In the genomic region with DNA sequence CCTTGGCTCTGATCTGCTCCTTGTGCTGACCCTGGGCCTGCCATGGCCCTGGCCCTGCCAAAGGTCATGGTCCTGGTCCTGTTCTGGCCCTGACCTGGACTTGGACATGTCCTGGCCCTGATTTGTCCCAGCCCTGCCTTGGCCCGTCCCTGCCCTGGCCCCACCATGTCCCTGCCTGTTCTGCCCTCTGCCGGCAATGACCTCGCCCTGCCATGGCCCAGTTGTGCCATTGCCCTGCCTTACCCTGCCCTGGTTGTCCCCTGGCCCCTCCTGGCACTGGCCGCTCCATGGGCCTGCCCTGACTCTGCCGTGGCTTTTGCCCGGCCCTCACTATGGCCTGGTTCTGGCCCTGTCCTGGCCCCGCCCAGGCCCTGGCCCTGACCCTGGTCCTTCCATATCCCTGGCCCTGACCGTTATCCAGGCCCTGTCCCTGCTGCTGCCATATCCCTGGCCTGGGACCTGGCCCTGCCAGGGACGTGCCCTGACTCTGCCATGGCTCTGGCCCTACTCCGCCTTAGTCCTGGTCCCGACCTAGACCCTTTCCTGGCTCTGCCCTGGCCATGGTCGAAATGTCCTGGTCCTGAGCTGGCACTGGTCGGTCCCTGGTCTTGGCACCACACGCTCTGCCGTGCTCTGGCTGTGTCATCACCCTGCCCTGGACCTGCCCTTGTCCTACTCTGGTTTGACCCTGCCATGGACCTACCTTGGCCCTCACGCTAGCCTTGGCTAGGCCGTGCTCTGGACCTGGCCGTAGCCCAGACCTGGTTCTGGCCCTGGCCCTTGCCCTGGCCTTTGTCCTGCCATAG, we compare ENCODE assay signal across 29 cellular contexts. TPM values are rescaled to one million over a fixed set of nuclear protein-coding genes. Genes with fewer than 3 reads are reported as not detected.
A peak's percentile ranks its signal among the peaks of the same experiment; 100 is the strongest.
DNase-seq lines count a peak whose midpoint lies in the region; ATAC-seq, FAIRE-seq and TF ChIP-seq lines count a peak whose summit lies in the region.
"Had no signal": no experiment of that assay in that cellular context is flagged by ENCODE, and none has a peak within 500 bp of the region (broad histone marks: within the 10 kb centered on the region; RNA-seq: fewer than 3 reads in every experiment).

No MANE protein-coding gene starts in this region.

- peak; percentile 74 for FAIRE-seq in urothelium cell line (lab: Jason Lieb, UNC)
- FAIRE-seq: D721Med, small intestine had no signal

- intact Hi-C loops in activated T-helper 2 cell treated with anti-CD3 and anti-CD28 coated beads, Interferon-gamma antibody, Interleukin-2, Interleukin-4, amounts not matched to agents 10 μg/mL and 5 μg/mL and 100 μg/mL, durations not matched to agents 14 hours and 24 hours and 36 hours (cut with micrococcal nuclease): no loop called here

- H3K9me3 Mint-ChIP-seq in activated naive CD4-positive, alpha-beta T cell treated with anti-CD3 and anti-CD28 coated beads, Interleukin-2, amount 50 U/mL, for 72 hours: no peaks in the 10 kb centered on the region
- H3K9me3 Mint-ChIP-seq in activated naive CD4-positive, alpha-beta T cell treated with anti-CD3 and anti-CD28 coated beads, Interleukin-2, amount 10 ng/mL, durations not matched to agents 7 days and 5 days: no peaks in the 10 kb centered on the region
- H3K9me3 Mint-ChIP-seq in natural killer cell treated with Interleukin-12 subunit alpha and Interleukin-12 subunit beta and Interleukin-15 and Interleukin-18, amount 100 ng/mL, for 72 hours: no peaks in the 10 kb centered on the region
- H3K9me3 Mint-ChIP-seq in activated T-helper 2 cell treated with anti-CD3 and anti-CD28 coated beads, Interferon-gamma antibody, Interleukin-2, Interleukin-4, amounts not matched to agents 10 μg/mL and 5 μg/mL and 100 μg/mL, durations not matched to agents 14 hours and 24 hours and 36 hours: no peaks in the 10 kb centered on the region
- H3K9me3 Mint-ChIP-seq: activated naive CD8-positive, alpha-beta T cell treated with anti-CD3 and anti-CD28 coated beads, Interleukin-2, amount 50 U/mL, for 24 hours; CD4-positive, CD25-positive, alpha-beta regulatory T cell; type B pancreatic cell had no signal

- H3K4me1 ChIP-seq in foreskin keratinocyte: no peaks in the 10 kb centered on the region

- H3K36me3 Mint-ChIP-seq in activated naive CD4-positive, alpha-beta T cell treated with anti-CD3 and anti-CD28 coated beads, Interleukin-2, amount 50 U/mL, for 72 hours: no peaks in the 10 kb centered on the region
- H3K36me3 Mint-ChIP-seq in activated naive CD4-positive, alpha-beta T cell treated with anti-CD3 and anti-CD28 coated beads, Interleukin-2, amount 10 ng/mL, durations not matched to agents 7 days and 5 days: no peaks in the 10 kb centered on the region
- no peaks in the 10 kb centered on the region for H3K36me3 Mint-ChIP-seq in natural killer cell treated with Interleukin-12 subunit alpha and Interleukin-12 subunit beta and Interleukin-15 and Interleukin-18, amount 100 ng/mL, for 72 hours
- H3K36me3 Mint-ChIP-seq in activated T-helper 2 cell treated with anti-CD3 and anti-CD28 coated beads, Interferon-gamma antibody, Interleukin-2, Interleukin-4, amounts not matched to agents 10 μg/mL and 5 μg/mL and 100 μg/mL, durations not matched to agents 14 hours and 24 hours and 36 hours (ENCODE audit: low read depth): no peaks in the 10 kb centered on the region
- H3K36me3 Mint-ChIP-seq: CD4-positive, CD25-positive, alpha-beta regulatory T cell; type B pancreatic cell had no signal

- ATAC-seq in activated naive CD4-positive, alpha-beta T cell treated with anti-CD3 and anti-CD28 coated beads, Interleukin-2, amount 50 U/mL, for 72 hours: peak; percentile 20 to 22
- ATAC-seq in foreskin keratinocyte: peak; percentile 9
- peak; percentile 14 to 29 for ATAC-seq in natural killer cell treated with Interleukin-12 subunit alpha and Interleukin-12 subunit beta and Interleukin-15 and Interleukin-18, amount 100 ng/mL, for 72 hours
- ATAC-seq: activated CD4-positive, alpha-beta T cell treated with anti-CD3 and anti-CD28 coated beads for 36 hours; activated CD8-positive, alpha-beta T cell treated with anti-CD3 and anti-CD28 coated beads, Interleukin-2, amount 10 ng/mL, durations not matched to agents 7 days and 5 days had no signal

- CTCF ChIA-PET in activated naive CD4-positive, alpha-beta T cell treated with anti-CD3 and anti-CD28 coated beads, Interleukin-2, amount 10 ng/mL, durations not matched to agents 7 days and 5 days (lab: Charles Lee): no interaction called here

- H3K4me3 Mint-ChIP-seq in activated naive CD4-positive, alpha-beta T cell treated with anti-CD3 and anti-CD28 coated beads, Interleukin-2, amount 10 ng/mL, durations not matched to agents 7 days and 5 days: no peak overlapping the region
- H3K4me3 Mint-ChIP-seq in natural killer cell treated with Interleukin-12 subunit alpha and Interleukin-12 subunit beta and Interleukin-15 and Interleukin-18, amount 100 ng/mL, for 72 hours: no peak overlapping the region
- H3K4me3 Mint-ChIP-seq in activated T-helper 2 cell treated with anti-CD3 and anti-CD28 coated beads, Interferon-gamma antibody, Interleukin-2, Interleukin-4, amounts not matched to agents 10 μg/mL and 5 μg/mL and 100 μg/mL, durations not matched to agents 14 hours and 24 hours and 36 hours (ENCODE audit: low read depth): no peak overlapping the region
- H3K4me3 Mint-ChIP-seq: activated CD4-positive, alpha-beta T cell treated with anti-CD3 and anti-CD28 coated beads for 36 hours; activated CD8-positive, alpha-beta T cell treated with anti-CD3 and anti-CD28 coated beads, Interleukin-2, amount 10 ng/mL, durations not matched to agents 7 days and 5 days; activated naive CD8-positive, alpha-beta T cell treated with anti-CD3 and anti-CD28 coated beads, Interleukin-2, amount 50 U/mL, for 24 hours; CD4-positive, CD25-positive, alpha-beta regulatory T cell; type B pancreatic cell had no signal

- H3K27me3 ChIP-seq in foreskin keratinocyte: no peaks in the 10 kb centered on the region

- no peak for DNase-seq in activated naive CD4-positive, alpha-beta T cell treated with anti-CD3 and anti-CD28 coated beads, Interleukin-2, amount 50 U/mL, for 72 hours (ENCODE audit: low spot score in 2 of 2)
- no peak for DNase-seq in activated naive CD4-positive, alpha-beta T cell treated with anti-CD3 and anti-CD28 coated beads, Interleukin-2, amount 10 ng/mL, durations not matched to agents 7 days and 5 days
- no peak for DNase-seq in foreskin keratinocyte
- no peak for DNase-seq in natural killer cell treated with Interleukin-12 subunit alpha and Interleukin-12 subunit beta and Interleukin-15 and Interleukin-18, amount 100 ng/mL, for 72 hours (ENCODE audit: low spot score)
- DNase-seq in urothelium cell line (ENCODE audit: low spot score): no peak
- no peak for DNase-seq in NCI-H2227 (lab: John Stamatoyannopoulos, UW; ENCODE audit: unreplicated experiment)
- DNase-seq in HK-2 (ENCODE audit: unreplicated experiment): no peak
- DNase-seq in activated T-helper 2 cell treated with anti-CD3 and anti-CD28 coated beads, Interferon-gamma antibody, Interleukin-2, Interleukin-4, amounts not matched to agents 10 μg/mL and 5 μg/mL and 100 μg/mL, durations not matched to agents 14 hours and 24 hours and 36 hours (ENCODE audit: low spot score): no peak
- DNase-seq: activated CD4-positive, alpha-beta T cell treated with anti-CD3 and anti-CD28 coated beads for 36 hours; activated CD8-positive, alpha-beta T cell treated with anti-CD3 and anti-CD28 coated beads, Interleukin-2, amount 10 ng/mL, durations not matched to agents 7 days and 5 days; activated gamma-delta T cell; activated naive CD8-positive, alpha-beta T cell treated with anti-CD3 and anti-CD28 coated beads, Interleukin-2, amount 50 U/mL, for 24 hours; CD4-positive, CD25-positive, alpha-beta regulatory T cell; GOT3; head of caudate nucleus; kidney glomerular epithelial cell; mesenchymal stem cell; NCI-H1092; NCI-H1694 treated with DMSO at 0.1 percent for 48 hours; NCI-H2171; NCI-H524 treated with DMSO at 0.1 percent for 48 hours; occipital lobe; Right ventricle myocardium superior had no signal

- peaks cover 6% of the 10 kb centered on the region for H3K27me3 Mint-ChIP-seq in activated naive CD4-positive, alpha-beta T cell treated with anti-CD3 and anti-CD28 coated beads, Interleukin-2, amount 10 ng/mL, durations not matched to agents 7 days and 5 days
- H3K27me3 Mint-ChIP-seq in natural killer cell treated with Interleukin-12 subunit alpha and Interleukin-12 subunit beta and Interleukin-15 and Interleukin-18, amount 100 ng/mL, for 72 hours: peaks cover 2 to 15% of the 10 kb centered on the region in 2 donors
- H3K27me3 Mint-ChIP-seq in activated T-helper 2 cell treated with anti-CD3 and anti-CD28 coated beads, Interferon-gamma antibody, Interleukin-2, Interleukin-4, amounts not matched to agents 10 μg/mL and 5 μg/mL and 100 μg/mL, durations not matched to agents 14 hours and 24 hours and 36 hours (ENCODE audit: low read depth): peaks cover 11% of the 10 kb centered on the region
- H3K27me3 Mint-ChIP-seq: activated CD4-positive, alpha-beta T cell treated with anti-CD3 and anti-CD28 coated beads for 36 hours had no signal

- H3K4me1 Mint-ChIP-seq in activated naive CD4-positive, alpha-beta T cell treated with anti-CD3 and anti-CD28 coated beads, Interleukin-2, amount 10 ng/mL, durations not matched to agents 7 days and 5 days: no peaks in the 10 kb centered on the region
- H3K4me1 Mint-ChIP-seq in natural killer cell treated with Interleukin-12 subunit alpha and Interleukin-12 subunit beta and Interleukin-15 and Interleukin-18, amount 100 ng/mL, for 72 hours (ENCODE audit: low read depth in 2 of 2): no peaks in the 10 kb centered on the region
- no peaks in the 10 kb centered on the region for H3K4me1 Mint-ChIP-seq in activated T-helper 2 cell treated with anti-CD3 and anti-CD28 coated beads, Interferon-gamma antibody, Interleukin-2, Interleukin-4, amounts not matched to agents 10 μg/mL and 5 μg/mL and 100 μg/mL, durations not matched to agents 14 hours and 24 hours and 36 hours (ENCODE audit: low read depth)
- H3K4me1 Mint-ChIP-seq: activated CD4-positive, alpha-beta T cell treated with anti-CD3 and anti-CD28 coated beads for 36 hours; activated naive CD8-positive, alpha-beta T cell treated with anti-CD3 and anti-CD28 coated beads, Interleukin-2, amount 50 U/mL, for 24 hours; CD4-positive, CD25-positive, alpha-beta regulatory T cell had no signal

- peak overlapping the region in 1 of 2 donors; percentile 47 for H3K27ac Mint-ChIP-seq in activated naive CD4-positive, alpha-beta T cell treated with anti-CD3 and anti-CD28 coated beads, Interleukin-2, amount 50 U/mL, for 72 hours
- H3K27ac Mint-ChIP-seq in activated naive CD4-positive, alpha-beta T cell treated with anti-CD3 and anti-CD28 coated beads, Interleukin-2, amount 10 ng/mL, durations not matched to agents 7 days and 5 days: no peak overlapping the region
- H3K27ac Mint-ChIP-seq in natural killer cell treated with Interleukin-12 subunit alpha and Interleukin-12 subunit beta and Interleukin-15 and Interleukin-18, amount 100 ng/mL, for 72 hours: no peak overlapping the region
- no peak overlapping the region for H3K27ac Mint-ChIP-seq in activated T-helper 2 cell treated with anti-CD3 and anti-CD28 coated beads, Interferon-gamma antibody, Interleukin-2, Interleukin-4, amounts not matched to agents 10 μg/mL and 5 μg/mL and 100 μg/mL, durations not matched to agents 14 hours and 24 hours and 36 hours
- H3K27ac Mint-ChIP-seq: activated CD4-positive, alpha-beta T cell treated with anti-CD3 and anti-CD28 coated beads for 36 hours; activated CD8-positive, alpha-beta T cell treated with anti-CD3 and anti-CD28 coated beads, Interleukin-2, amount 10 ng/mL, durations not matched to agents 7 days and 5 days; activated naive CD8-positive, alpha-beta T cell treated with anti-CD3 and anti-CD28 coated beads, Interleukin-2, amount 50 U/mL, for 24 hours; CD4-positive, CD25-positive, alpha-beta regulatory T cell; type B pancreatic cell had no signal

- TF ChIP-seq CTCF in foreskin keratinocyte (conservative IDR thresholded peaks at IDR 0.05): no peak

- no peak overlapping the region for H3K27ac ChIP-seq in foreskin keratinocyte
- H3K27ac ChIP-seq: 22Rv1, PC-9 had no signal

RNA-seq across cellular contexts. Expression of gene ANKRD62, which starts 6.8 kb away (rescaled TPM):
- total RNA-seq in activated naive CD4-positive, alpha-beta T cell treated with anti-CD3 and anti-CD28 coated beads, Interleukin-2, amount 50 U/mL, for 72 hours: not detected
- not detected in 2 replicates for total RNA-seq in foreskin keratinocyte
- polyA plus RNA-seq in foreskin keratinocyte: not detected in 2 replicates
- not detected for total RNA-seq in natural killer cell treated with Interleukin-12 subunit alpha and Interleukin-12 subunit beta and Interleukin-15 and Interleukin-18, amount 100 ng/mL, for 72 hours
- total RNA-seq in activated T-helper 2 cell treated with anti-CD3 and anti-CD28 coated beads, Interferon-gamma antibody, Interleukin-2, Interleukin-4, amounts not matched to agents 10 μg/mL and 5 μg/mL and 100 μg/mL, durations not matched to agents 14 hours and 24 hours and 36 hours: not detected in 2 replicates
- total RNA-seq: activated CD4-positive, alpha-beta T cell treated with anti-CD3 and anti-CD28 coated beads for 36 hours; activated CD8-positive, alpha-beta T cell treated with anti-CD3 and anti-CD28 coated beads, Interleukin-2, amount 10 ng/mL, durations not matched to agents 7 days and 5 days; CD4-positive, CD25-positive, alpha-beta regulatory T cell; PC-9; Right ventricle myocardium superior; T-helper 2 cell treated with Interferon-gamma antibody and Interleukin-4, amounts not matched to agents 100 ng/mL and 5 ng/mL, for 36 hours had no signal
- polyA plus RNA-seq: CD4-positive, CD25-positive, alpha-beta regulatory T cell had no signal
